In genomic region chr9:90684776-90685175, GRCh38 we compare ENCODE assay signal across 24 cellular contexts. TPM values are rescaled to one million over a fixed set of nuclear protein-coding genes. Genes with fewer than 3 reads are reported as not detected.
"Had no signal": no experiment of that assay in that cellular context is flagged by ENCODE, and none has a peak within 500 bp of the region (broad histone marks: within the 10 kb centered on the region; RNA-seq: fewer than 3 reads in every experiment).

No MANE protein-coding gene starts in this region.

- H3K4me3 ChIP-seq: left lung, right atrium auricular region, right lobe of liver, smooth muscle cell, testis, thyroid gland, transverse colon, upper lobe of left lung, vagina had no signal

- DNase-seq: kidney; left colon; left lung; midbrain; naive thymus-derived CD8-positive, alpha-beta T cell; right lobe of liver; stimulated activated CD4-positive, alpha-beta T cell treated with anti-CD3 and anti-CD28 coated beads, Interleukin-1b, Interleukin-23, amount 100 ng/mL, for 48 hours; stimulated activated CD4-positive, alpha-beta T cell treated with anti-CD3 and anti-CD28 coated beads, Interleukin-2, amount 100 ng/mL, for 48 hours; stimulated activated CD4-positive, alpha-beta T cell treated with anti-CD3 and anti-CD28 coated beads, Interleukin-4, amount 100 ng/mL, for 4 hours; stimulated activated CD8-positive, alpha-beta memory T cell treated with anti-CD3 and anti-CD28 coated beads, Interleukin-4, amount 100 ng/mL, for 48 hours; stimulated activated naive CD4-positive, alpha-beta T cell treated with Interleukin-2 at 50 U/mL for 16 hours; stimulated activated naive CD8-positive, alpha-beta T cell treated with anti-CD3 and anti-CD28 coated beads, Interleukin-15, amount 100 ng/mL, for 72 hours; substantia nigra; testis; thyroid gland; transverse colon; upper lobe of left lung had no signal

- ATAC-seq: left colon; left lung; naive thymus-derived CD8-positive, alpha-beta T cell; right lobe of liver; stimulated activated memory B cell treated with anti-CD40 and anti-IgM and Interleukin-4, amounts not matched to agents 10 μg/mL and 1 μg/mL and 100 μg/mL, for 72 hours; stimulated activated naive CD8-positive, alpha-beta T cell treated with anti-CD3 and anti-CD28 coated beads, Interleukin-15, amount 100 ng/mL, for 72 hours had no signal

RNA-seq across cellular contexts. Expression of gene DIRAS2, which starts 42.2 kb away (rescaled TPM):
- total RNA-seq: mesenteric fat pad; naive thymus-derived CD8-positive, alpha-beta T cell; progenitor cell of endocrine pancreas; pulmonary artery endothelial cell; vagina had no signal
